ENCODE assay signal across 14 cellular contexts in genomic region chr5:159849437-159850191, GRCh38.
DNase-seq lines count a peak whose midpoint lies in the region; ATAC-seq and TF ChIP-seq lines count a peak whose summit lies in the region.
"Had no signal": no experiment of that assay in that cellular context is flagged by ENCODE, and none has a peak within 500 bp of the region (broad histone marks: within the 10 kb centered on the region; RNA-seq: fewer than 3 reads in every experiment).

No MANE protein-coding gene starts in this region.

- ATAC-seq in left lung = peak; percentile 45
- ATAC-seq in HG02588 (IDR thresholded peaks at IDR 0.05; ENCODE audit: unreplicated experiment) = no peak
- ATAC-seq in GM19452 (IDR thresholded peaks at IDR 0.05; ENCODE audit: unreplicated experiment) = no peak
- ATAC-seq: CD8-positive, alpha-beta T cell had no signal

- H3K27ac ChIP-seq in brain microvascular endothelial cell (peak overlapping the region; percentile 5), left lung (no peak overlapping the region)
- H3K27ac ChIP-seq: adrenal gland, neural progenitor cell had no signal

- H3K36me3 ChIP-seq in brain microvascular endothelial cell (replicated peaks) (no peaks in the 10 kb centered on the region), left lung (no peaks in the 10 kb centered on the region)
- H3K36me3 ChIP-seq: adrenal gland, neural progenitor cell had no signal

- in situ Hi-C loops in brain microvascular endothelial cell (cut with HindIII; ENCODE audit: low pct_ligation_motif_present, low sequenced_read_pairs) = no loop called here

- intact Hi-C loops in left lung (cut with DNase I) = no loop called here

- H3K27me3 ChIP-seq in brain microvascular endothelial cell (replicated peaks) (no peaks in the 10 kb centered on the region), left lung (no peaks in the 10 kb centered on the region)
- H3K27me3 ChIP-seq: adrenal gland, neural progenitor cell had no signal

- H3K9me3 ChIP-seq in left lung = no peaks in the 10 kb centered on the region
- H3K9me3 ChIP-seq: adrenal gland had no signal

- peak; percentile 64 for DNase-seq in AG09309 (ENCODE audit: low read depth)
- peak; percentile 9 for DNase-seq in HS-5 (ENCODE audit: low read depth)
- peak; percentile 81 for DNase-seq in brain microvascular endothelial cell
- DNase-seq in left lung = no peak
- no peak for DNase-seq in MV-4-11 (lab: John Stamatoyannopoulos, UW)
- DNase-seq in ecto neural progenitor cell (ENCODE audit: low spot score) = no peak
- DNase-seq: activated CD8-positive, alpha-beta memory T cell treated with anti-CD3 and anti-CD28 coated beads, Interleukin-2, amount 50 U/mL, for 4 hours; adrenal gland; CD8-positive, alpha-beta T cell; NCI-H2081 treated with DMSO at 0.1 percent for 48 hours; stimulated activated CD4-positive, alpha-beta T cell treated with anti-CD3 and anti-CD28 coated beads, Interleukin-1b, Interleukin-23, amount 100 ng/mL, for 48 hours had no signal

- no peak for TF ChIP-seq CTCF in AG09309 (IDR thresholded peaks at IDR 0.05; ENCODE audit: control insufficient read depth, insufficient read depth, low read depth, low read length, missing control alignments)
- no peak for TF ChIP-seq CTCF in brain microvascular endothelial cell (IDR thresholded peaks at IDR 0.05; ENCODE audit: low read depth, low read length, missing control alignments)
- TF ChIP-seq CTCF in left lung (IDR thresholded peaks at IDR 0.05) = no peak

- no peak overlapping the region for H3K4me3 ChIP-seq in AG09309 (ENCODE audit: control insufficient read depth, low read depth, low read length)
- H3K4me3 ChIP-seq in brain microvascular endothelial cell (ENCODE audit: low read depth, low read length) = no peak overlapping the region
- H3K4me3 ChIP-seq in left lung = no peak overlapping the region
- H3K4me3 ChIP-seq: adrenal gland, neural progenitor cell had no signal

- H3K4me1 ChIP-seq in left lung = no peaks in the 10 kb centered on the region
- H3K4me1 ChIP-seq: adrenal gland, neural progenitor cell had no signal

Comparison
In these comparisons a context has a peak if more than half of its experiments do, and no peak if none do; other contexts are left out.
1. DNase-seq: peak in AG09309 (single experiment), HS-5 (single experiment) and brain microvascular endothelial cell (single experiment); none in left lung (0 of 2), MV-4-11 (single experiment) and ecto neural progenitor cell (single experiment).